Comparison of ENCODE assay signal across 22 cellular contexts in the genomic region with DNA sequence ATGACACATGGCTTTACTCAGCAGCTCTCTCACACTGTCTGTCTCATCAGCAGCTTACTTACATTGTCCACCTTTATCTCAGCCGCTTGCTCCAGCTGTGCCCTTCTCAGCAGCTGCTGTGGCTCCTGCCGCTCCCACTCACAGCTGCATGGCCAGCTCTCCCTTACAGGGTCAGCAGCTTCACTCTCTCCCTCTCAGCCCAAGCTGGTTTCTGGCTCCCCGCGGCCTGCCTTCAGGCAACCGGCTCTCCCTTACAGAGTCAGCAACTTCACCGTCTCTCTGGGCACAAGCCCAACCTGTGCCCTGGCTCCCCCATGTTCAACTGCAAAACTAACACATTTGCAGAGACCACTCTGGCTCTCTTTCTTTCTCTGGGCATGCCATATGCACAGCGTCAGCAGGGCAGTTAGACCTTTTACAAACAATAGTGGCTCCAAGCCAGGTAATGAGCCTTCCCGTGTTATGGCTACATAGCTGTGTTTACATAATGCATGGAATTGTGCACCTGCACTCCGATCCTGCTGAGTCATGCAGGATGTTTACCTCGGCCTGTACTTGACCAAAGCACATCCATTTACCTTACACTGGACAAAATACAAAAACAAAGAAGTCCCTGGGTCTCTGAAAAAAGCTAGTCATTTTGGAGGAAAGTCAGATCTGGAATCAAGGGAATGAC.
A peak's percentile ranks its signal among the peaks of the same experiment; 100 is the strongest.
DNase-seq lines count a peak whose midpoint lies in the region; TF ChIP-seq lines count a peak whose summit lies in the region.
"Had no signal": no experiment of that assay in that cellular context is flagged by ENCODE, and none has a peak within 500 bp of the region (broad histone marks: within the 10 kb centered on the region; RNA-seq: fewer than 3 reads in every experiment).

No MANE protein-coding gene starts in this region.

- H3K27me3 Mint-ChIP-seq in T-helper 2 cell treated with Interferon-gamma antibody and Interleukin-4, amounts not matched to agents 5 μg/mL and 100 μg/mL, for 36 hours (ENCODE audit: low read depth) = no peaks in the 10 kb centered on the region
- H3K27me3 Mint-ChIP-seq: stimulated activated naive B cell treated with anti-CD40 and anti-IgM and Interleukin-4, amounts not matched to agents 10 μg/mL and 1 μg/mL and 100 μg/mL, for 72 hours had no signal

- no peak for TF ChIP-seq CTCF in NB4 (IDR thresholded peaks at IDR 0.05; ENCODE audit: low read depth, low read length)

- H3K36me3 ChIP-seq in mesendoderm (ENCODE audit: control insufficient read depth, insufficient read depth, low read length) = no peaks in the 10 kb centered on the region
- H3K36me3 ChIP-seq: HAP-1, thoracic aorta had no signal

- no peak overlapping the region for H4K8ac ChIP-seq in mesendoderm (ENCODE audit: low read depth, low read length)

- H2BK120ac ChIP-seq in mesendoderm (ENCODE audit: low read depth, low read length) = no peak overlapping the region

- H2BK15ac ChIP-seq in mesendoderm (replicated peaks; ENCODE audit: low read depth) = no peak overlapping the region

- DNase-seq in SHP77 (lab: John Stamatoyannopoulos, UW) (peak; percentile 14 to 42), SHP77 treated with DMSO at 0.1 percent for 48 hours (lab: John Stamatoyannopoulos, UW) (no peak), NB4 (ENCODE audit: low read depth) (peak; percentile 27), T-helper 22 cell (ENCODE audit: low read depth) (peak; percentile 0), mesendoderm (peak; percentile 57), ureter (ENCODE audit: low spot score) (no peak)
- no peak for DNase-seq in T-helper 2 cell treated with Interferon-gamma antibody and Interleukin-4, amounts not matched to agents 5 μg/mL and 100 μg/mL, for 36 hours (ENCODE audit: low spot score)
- DNase-seq in activated effector memory CD4-positive, alpha-beta T cell treated with Interleukin-2 at 50 U/mL for 16 hours = no peak
- DNase-seq: ACHN; activated CD4-positive, alpha-beta T cell treated with anti-CD3 and anti-CD28 coated beads for 4 hours; effector CD4-positive, alpha-beta T cell; glutamatergic neuron; left ventricle myocardium inferior; NCI-H1436 treated with DMSO at 0.1 percent for 48 hours; NCI-H345; stimulated activated naive B cell treated with anti-CD40 and anti-IgM and Interleukin-4, amounts not matched to agents 10 μg/mL and 1 μg/mL and 100 μg/mL, for 72 hours had no signal

- no peak overlapping the region for H3K4me3 ChIP-seq in NB4 (ENCODE audit: low read depth, low read length)
- no peak overlapping the region for H3K4me3 ChIP-seq in mesendoderm (ENCODE audit: low read length)
- H3K4me3 ChIP-seq: HAP-1, left ventricle myocardium inferior, thoracic aorta had no signal

- no peak overlapping the region for H2AK5ac ChIP-seq in mesendoderm (ENCODE audit: low read length)

- H4K5ac ChIP-seq in mesendoderm (ENCODE audit: low read length) = no peak overlapping the region

- H3K36me3 Mint-ChIP-seq in T-helper 2 cell treated with Interferon-gamma antibody and Interleukin-4, amounts not matched to agents 5 μg/mL and 100 μg/mL, for 36 hours (ENCODE audit: low read depth) = no peaks in the 10 kb centered on the region
- H3K36me3 Mint-ChIP-seq: CD14-positive monocyte; stimulated activated naive B cell treated with anti-CD40 and anti-IgM and Interleukin-4, amounts not matched to agents 10 μg/mL and 1 μg/mL and 100 μg/mL, for 72 hours had no signal

- no peak for TF ChIP-seq POLR2A in NB4 (IDR thresholded peaks at IDR 0.05; ENCODE audit: extremely low read depth, insufficient read length)

- no peak overlapping the region for H3K27ac Mint-ChIP-seq in T-helper 2 cell treated with Interferon-gamma antibody and Interleukin-4, amounts not matched to agents 5 μg/mL and 100 μg/mL, for 36 hours
- H3K27ac Mint-ChIP-seq: activated naive CD4-positive, alpha-beta T cell treated with anti-CD3 and anti-CD28 coated beads, Interleukin-2, amount 50 U/mL, for 72 hours; CD14-positive monocyte; nephron; stimulated activated naive B cell treated with anti-CD40 and anti-IgM and Interleukin-4, amounts not matched to agents 10 μg/mL and 1 μg/mL and 100 μg/mL, for 72 hours had no signal

- H3K4me3 Mint-ChIP-seq in T-helper 2 cell treated with Interferon-gamma antibody and Interleukin-4, amounts not matched to agents 5 μg/mL and 100 μg/mL, for 36 hours = no peak overlapping the region
- H3K4me3 Mint-ChIP-seq: CD14-positive monocyte; nephron; stimulated activated naive B cell treated with anti-CD40 and anti-IgM and Interleukin-4, amounts not matched to agents 10 μg/mL and 1 μg/mL and 100 μg/mL, for 72 hours had no signal

- H3K4me1 Mint-ChIP-seq in T-helper 2 cell treated with Interferon-gamma antibody and Interleukin-4, amounts not matched to agents 5 μg/mL and 100 μg/mL, for 36 hours (ENCODE audit: low read depth) = no peaks in the 10 kb centered on the region
- H3K4me1 Mint-ChIP-seq: CD14-positive monocyte; nephron; stimulated activated naive B cell treated with anti-CD40 and anti-IgM and Interleukin-4, amounts not matched to agents 10 μg/mL and 1 μg/mL and 100 μg/mL, for 72 hours had no signal

- H2BK5ac ChIP-seq in mesendoderm (ENCODE audit: low read length) = no peak overlapping the region

- H3K4me2 ChIP-seq in mesendoderm (ENCODE audit: low read length) = no peak overlapping the region

- H3K27ac ChIP-seq in mesendoderm (ENCODE audit: low read depth, low read length) = no peak overlapping the region
- H3K27ac ChIP-seq: left ventricle myocardium inferior, parathyroid adenoma, thoracic aorta had no signal

- no CpG with 5 or more reads among the region's 10 CpGs for WGBS in mesendoderm (ENCODE audit: extremely low coverage, insufficient coverage, low lambda C conversion rate)

- peaks cover 8% of the 10 kb centered on the region for H3K9me3 Mint-ChIP-seq in T-helper 2 cell treated with Interferon-gamma antibody and Interleukin-4, amounts not matched to agents 5 μg/mL and 100 μg/mL, for 36 hours

- H3K79me1 ChIP-seq in mesendoderm (ENCODE audit: low read length) = no peaks in the 10 kb centered on the region

- no peaks in the 10 kb centered on the region for H3K27me3 ChIP-seq in mesendoderm (ENCODE audit: insufficient read depth, low read length, poor library complexity)

- H3K4ac ChIP-seq in mesendoderm (ENCODE audit: low read depth, low read length) = no peak overlapping the region

- no peaks in the 10 kb centered on the region for H3K4me1 ChIP-seq in mesendoderm (ENCODE audit: control insufficient read depth, low read depth, low read length)
- H3K4me1 ChIP-seq: HAP-1, left ventricle myocardium inferior, parathyroid adenoma had no signal

- H3K23ac ChIP-seq in mesendoderm (ENCODE audit: low read length) = no peak overlapping the region

- no peak overlapping the region for H3K18ac ChIP-seq in mesendoderm (ENCODE audit: low read length)

- no peak overlapping the region for H3K56ac ChIP-seq in mesendoderm (ENCODE audit: low read length)

- no peak overlapping the region for H3K9ac ChIP-seq in mesendoderm (ENCODE audit: low read length)
- H3K9ac ChIP-seq: parathyroid adenoma had no signal

- H3K79me2 ChIP-seq in mesendoderm (ENCODE audit: control insufficient read depth, insufficient read depth, low read length) = no peaks in the 10 kb centered on the region
- H3K79me2 ChIP-seq: parathyroid adenoma had no signal

Comparison
In these comparisons a context has a peak if more than half of its experiments do, and no peak if none do; other contexts are left out.
1. DNase-seq: peak in SHP77 (2 of 2), NB4 (single experiment), T-helper 22 cell (single experiment) and mesendoderm (single experiment); none in SHP77 treated with DMSO at 0.1 percent for 48 hours (single experiment), ureter (single experiment), T-helper 2 cell treated with Interferon-gamma antibody and Interleukin-4, amounts not matched to agents 5 μg/mL and 100 μg/mL, for 36 hours (single experiment) and activated effector memory CD4-positive, alpha-beta T cell treated with Interleukin-2 at 50 U/mL for 16 hours (single experiment).